ENCODE assay signal across 25 cellular contexts in the genomic region with DNA sequence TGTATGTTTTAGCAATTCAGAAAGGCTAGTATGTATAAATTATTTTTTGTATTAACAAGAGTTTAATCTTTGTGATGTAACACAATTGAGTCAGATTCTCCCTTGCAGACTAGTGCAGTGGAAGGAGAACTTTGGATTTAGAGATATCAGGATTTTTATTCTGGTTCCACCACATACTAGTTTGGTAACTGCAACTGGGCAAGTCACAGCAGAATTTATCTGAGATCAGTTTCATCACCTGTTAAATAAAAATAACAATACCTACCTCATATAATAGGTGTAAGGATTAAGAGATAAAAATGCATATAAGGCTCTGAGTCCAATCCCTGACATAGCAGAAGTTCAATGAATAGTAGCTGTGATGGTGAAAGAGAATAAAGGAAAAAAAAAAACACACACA. TPM values are rescaled to one million over a fixed set of nuclear protein-coding genes. Genes with fewer than 3 reads are reported as not detected.
"Had no signal": no experiment of that assay in that cellular context is flagged by ENCODE, and none has a peak within 500 bp of the region (broad histone marks: within the 10 kb centered on the region; RNA-seq: fewer than 3 reads in every experiment).

No MANE protein-coding gene starts in this region.

- H3K4me3 ChIP-seq: ascending aorta, colonic mucosa, gastrocnemius medialis, heart left ventricle had no signal

- DNase-seq: activated B cell treated with CpG ODN at 0.5 μM for 24 hours; activated CD4-positive, alpha-beta memory T cell treated with anti-CD3 and anti-CD28 coated beads for 36 hours; activated CD4-positive, alpha-beta T cell treated with anti-CD3 and anti-CD28 coated beads, Interleukin-2, amount 10 ng/mL, durations not matched to agents 24 days and 14 days; activated CD8-positive, alpha-beta memory T cell treated with anti-CD3 and anti-CD28 coated beads, Interleukin-2, amount 10 ng/mL, durations not matched to agents 7 days and 5 days; activated CD8-positive, alpha-beta memory T cell treated with anti-CD3 and anti-CD28 coated beads, Interleukin-2, amount 50 U/mL, for 4 hours; activated CD8-positive, alpha-beta T cell treated with anti-CD3 and anti-CD28 coated beads, Interleukin-2, amount 10 ng/mL, durations not matched to agents 7 days and 5 days; activated effector memory CD4-positive, alpha-beta T cell treated with anti-CD3 and anti-CD28 coated beads, Interleukin-2, amount 50 U/mL, for 16 hours; activated naive CD4-positive, alpha-beta T cell; activated naive CD4-positive, alpha-beta T cell treated with anti-CD3 and anti-CD28 coated beads, Interleukin-2, amount 10 ng/mL, durations not matched to agents 7 days and 5 days; activated naive CD8-positive, alpha-beta T cell treated with anti-CD3 and anti-CD28 coated beads, Interleukin-2, amount 10 ng/mL, durations not matched to agents 7 days and 5 days; activated T-cell treated with anti-CD3 and anti-CD28 coated beads, Interleukin-2, amount 50 U/mL, for 1 hour; activated T-cell treated with anti-CD3 and anti-CD28 coated beads, Interleukin-2, amount 50 U/mL, for 48 hours; caudate nucleus; cerebellar nuclear complex; colonic mucosa; effector CD8-positive, alpha-beta T cell; gastrocnemius medialis; glutamatergic neuron; heart left ventricle; T-helper 1 cell; T-helper 17 cell; T1000; WERI-Rb-1 had no signal

- H3K9me3 ChIP-seq: ascending aorta, colonic mucosa, gastrocnemius medialis had no signal

- H3K4me1 ChIP-seq: colonic mucosa, foreskin keratinocyte had no signal

- H3K27me3 ChIP-seq: ascending aorta, colonic mucosa, foreskin keratinocyte, gastrocnemius medialis, heart left ventricle had no signal

- H3K36me3 ChIP-seq: ascending aorta, colonic mucosa, gastrocnemius medialis, heart left ventricle, WERI-Rb-1 had no signal

- H3K27ac ChIP-seq: ascending aorta, colonic mucosa, foreskin keratinocyte, gastrocnemius medialis, WERI-Rb-1 had no signal

RNA-seq across cellular contexts. Expression of a gene that starts 34.0 kb away (rescaled TPM):
- total RNA-seq: activated B cell treated with CpG ODN at 0.5 μM for 24 hours; activated CD8-positive, alpha-beta T cell treated with anti-CD3 and anti-CD28 coated beads, Interleukin-2, amount 10 ng/mL, durations not matched to agents 7 days and 5 days had no signal
